In genomic region chr15:76192715-76193114, GRCh38 we compare ENCODE assay signal across 7 cellular contexts.
"Had no signal": no experiment of that assay in that cellular context is flagged by ENCODE, and none has a peak within 500 bp of the region (broad histone marks: within the 10 kb centered on the region; RNA-seq: fewer than 3 reads in every experiment).

No MANE protein-coding gene starts in this region.

- H3K36me3 ChIP-seq: HAP-1 had no signal

- H3K9ac ChIP-seq: GM23248 had no signal

- ATAC-seq: HCT116 had no signal

- H3K27ac ChIP-seq: GM23248, HL-60 had no signal

- H2AFZ ChIP-seq: GM23248 had no signal

- H3K9me3 ChIP-seq: HAP-1 had no signal

- H3K4me3 ChIP-seq: GM23248, HAP-1 had no signal

- DNase-seq: GM23248, GOT3, HFFc6, KG1 had no signal
